In genomic region chr12:132161046-132161781, GRCh38 we compare ENCODE assay signal across 16 cellular contexts. TPM values are rescaled to one million over a fixed set of nuclear protein-coding genes. Genes with fewer than 3 reads are reported as not detected.
DNase-seq lines count a peak whose midpoint lies in the region; ATAC-seq and TF ChIP-seq lines count a peak whose summit lies in the region.
"Had no signal": no experiment of that assay in that cellular context is flagged by ENCODE, and none has a peak within 500 bp of the region (broad histone marks: within the 10 kb centered on the region; RNA-seq: fewer than 3 reads in every experiment).

No MANE protein-coding gene starts in this region.

- in situ Hi-C loops in astrocyte of the spinal cord (cut with HindIII; ENCODE audit: low sequenced_read_pairs), result no loop called here

- no peaks in the 10 kb centered on the region for H3K9me3 ChIP-seq in breast epithelium
- no peaks in the 10 kb centered on the region for H3K9me3 ChIP-seq in neutrophil
- H3K9me3 ChIP-seq: body of pancreas, esophagus squamous epithelium, prostate gland had no signal

- peaks cover 5% of the 10 kb centered on the region for H3K9me3 Mint-ChIP-seq in MCF 10A (ENCODE audit: unreplicated experiment)
- no peaks in the 10 kb centered on the region for H3K9me3 Mint-ChIP-seq in osteocyte (ENCODE audit: unreplicated experiment)
- H3K9me3 Mint-ChIP-seq: activated B cell treated with CpG ODN at 0.5 μM for 24 hours had no signal

- H3K27ac Mint-ChIP-seq in MCF 10A (ENCODE audit: low read depth, unreplicated experiment), result no peak overlapping the region
- H3K27ac Mint-ChIP-seq in osteocyte (ENCODE audit: unreplicated experiment), result no peak overlapping the region
- H3K27ac Mint-ChIP-seq: activated B cell treated with CpG ODN at 0.5 μM for 24 hours had no signal

- CTCF ChIA-PET in MCF 10A (lab: Yijun Ruan, JAX), result interaction anchor here (0.6 to 4.4 kb wide), 6 partner anchors 8 to 454 kb away, joined by 3 to 22 read pairs (median 5); no protein-coding TSS in a partner anchor

- DNase-seq in MCF 10A (ENCODE audit: unreplicated experiment) (peak; percentile 56), breast epithelium (ENCODE audit: low spot score in 2 of 2) (no peak), NAMALWA (ENCODE audit: low spot score) (peak; percentile 47), astrocyte of the spinal cord (ENCODE audit: low read depth, low spot score) (peak; percentile 29), osteocyte (ENCODE audit: extremely low spot score, unreplicated experiment) (no peak)
- no peak for DNase-seq in activated CD4-positive, alpha-beta T cell treated with anti-CD3 and anti-CD28 coated beads, Interleukin-2, amount 50 U/mL, for 4 hours
- DNase-seq: activated B cell treated with CpG ODN at 0.5 μM for 24 hours; activated gamma-delta T cell treated with Interleukin-2 at 50 U/mL for 16 hours; body of pancreas; esophagus squamous epithelium; H7; NCI-H510A treated with DMSO at 0.1 percent for 48 hours; stimulated activated naive CD8-positive, alpha-beta T cell treated with anti-CD3 and anti-CD28 coated beads, Interleukin-15, Interleukin-2, amounts not matched to agents 100 U/mL and 50 U/mL, for 24 hours had no signal

- no TSS peak for BruUV-seq in MCF 10A (replicated peaks; lab: Mats Ljungman, UMichigan)

- no peak for TF ChIP-seq POLR2A in breast epithelium (IDR thresholded peaks at IDR 0.05)

- POLR2A ChIA-PET in MCF 10A (lab: Yijun Ruan, JAX), result interaction anchor here (0.6 kb wide), 1 partner anchor 77 kb away, joined by 3 read pairs; no protein-coding TSS in a partner anchor

- H3K4me1 ChIP-seq in breast epithelium (peaks cover 3 to 13% of the 10 kb centered on the region in 2 donors), neutrophil (ENCODE audit: control insufficient read depth in 1 of 2, insufficient read depth in 1 of 2, low read depth in 1 of 2, low read length in 1 of 2) (peaks cover 13 to 18% of the 10 kb centered on the region in 2 experiments)
- H3K4me1 ChIP-seq: body of pancreas, prostate gland had no signal

- H3K4me1 Mint-ChIP-seq in MCF 10A (ENCODE audit: insufficient read depth, unreplicated experiment) (peaks cover 21% of the 10 kb centered on the region), osteocyte (ENCODE audit: unreplicated experiment) (peaks cover 8% of the 10 kb centered on the region)
- H3K4me1 Mint-ChIP-seq: activated B cell treated with CpG ODN at 0.5 μM for 24 hours had no signal

- intact Hi-C loops in MCF 10A (cut with micrococcal nuclease) (no loop called here), breast epithelium (cut with DNase I; ENCODE audit: low total_unique reads) (no loop called here)

- H3K27me3 Mint-ChIP-seq in MCF 10A (ENCODE audit: insufficient read depth, unreplicated experiment) (peaks cover 11% of the 10 kb centered on the region), osteocyte (ENCODE audit: unreplicated experiment) (peaks cover 2% of the 10 kb centered on the region)
- H3K27me3 Mint-ChIP-seq: activated B cell treated with CpG ODN at 0.5 μM for 24 hours had no signal

- TF ChIP-seq CTCF in MCF 10A (IDR thresholded peaks at IDR 0.05; ENCODE audit: unreplicated experiment) (no peak), breast epithelium (IDR thresholded peaks at IDR 0.05) (no peak), astrocyte of the spinal cord (IDR thresholded peaks at IDR 0.05; ENCODE audit: low read depth, low read length) (no peak), neutrophil (IDR thresholded peaks at IDR 0.05) (no peak), osteocyte (IDR thresholded peaks at IDR 0.05) (no peak)

- H3K36me3 ChIP-seq in breast epithelium (no peaks in the 10 kb centered on the region), neutrophil (no peaks in the 10 kb centered on the region)
- H3K36me3 ChIP-seq: prostate gland had no signal

- H3K4me3 Mint-ChIP-seq in MCF 10A (ENCODE audit: unreplicated experiment), result no peak overlapping the region
- H3K4me3 Mint-ChIP-seq in osteocyte (ENCODE audit: unreplicated experiment), result no peak overlapping the region
- H3K4me3 Mint-ChIP-seq: activated B cell treated with CpG ODN at 0.5 μM for 24 hours had no signal

- peaks cover 0 to 11% of the 10 kb centered on the region in 2 donors for H3K27me3 ChIP-seq in breast epithelium
- H3K27me3 ChIP-seq in neutrophil, result peaks cover 11% of the 10 kb centered on the region
- H3K27me3 ChIP-seq: body of pancreas had no signal

- no peak for ATAC-seq in GM18498 (IDR thresholded peaks at IDR 0.05; ENCODE audit: unreplicated experiment)
- ATAC-seq: body of pancreas; stimulated activated naive CD8-positive, alpha-beta T cell treated with anti-CD3 and anti-CD28 coated beads, Interleukin-15, Interleukin-2, amounts not matched to agents 100 U/mL and 50 U/mL, for 24 hours had no signal

- no peak overlapping the region for H3K27ac ChIP-seq in breast epithelium
- H3K27ac ChIP-seq in neutrophil, result peak overlapping the region; percentile 42
- H3K27ac ChIP-seq: body of pancreas, esophagus squamous epithelium, prostate gland had no signal

- H3K4me3 ChIP-seq in breast epithelium (no peak overlapping the region), astrocyte of the spinal cord (ENCODE audit: low read depth, low read length) (no peak overlapping the region), neutrophil (ENCODE audit: low read depth in 1 of 2, low read length in 1 of 2) (no peak overlapping the region)
- H3K4me3 ChIP-seq: body of pancreas, esophagus squamous epithelium, prostate gland had no signal

- H3K36me3 Mint-ChIP-seq in MCF 10A (ENCODE audit: insufficient read depth, unreplicated experiment) (no peaks in the 10 kb centered on the region), osteocyte (ENCODE audit: unreplicated experiment) (no peaks in the 10 kb centered on the region)

RNA-seq across cellular contexts. Expression of gene NOC4L, which starts 17.0 kb away (rescaled TPM):
- total RNA-seq in MCF 10A (2022), result 24.2 and 32.0 TPM in 2 replicates
- total RNA-seq in breast epithelium, result 10 to 100 TPM; 10.1 to 14.3 (median 11.1) TPM
- 21.4 and 22.0 TPM in 2 replicates for total RNA-seq in osteocyte

RNA-seq across cellular contexts. Expression of gene DDX51, which starts 17.1 kb away (rescaled TPM):
- total RNA-seq in MCF 10A (2022), result 18.3 and 24.0 TPM in 2 replicates
- 10 to 100 TPM; 11.2 to 16.7 (median 16.4) TPM for total RNA-seq in breast epithelium
- total RNA-seq in osteocyte, result 17.7 and 19.3 TPM in 2 replicates

Comparison
In these comparisons a context has a peak if more than half of its experiments do, and no peak if none do; other contexts are left out.
1. DNase-seq: peak in MCF 10A (single experiment), NAMALWA (single experiment) and astrocyte of the spinal cord (single experiment); none in breast epithelium (0 of 2), osteocyte (single experiment) and activated CD4-positive, alpha-beta T cell treated with anti-CD3 and anti-CD28 coated beads, Interleukin-2, amount 50 U/mL, for 4 hours (0 of 2).